8 cellular contexts compared by ENCODE assay signal in the genomic region with DNA sequence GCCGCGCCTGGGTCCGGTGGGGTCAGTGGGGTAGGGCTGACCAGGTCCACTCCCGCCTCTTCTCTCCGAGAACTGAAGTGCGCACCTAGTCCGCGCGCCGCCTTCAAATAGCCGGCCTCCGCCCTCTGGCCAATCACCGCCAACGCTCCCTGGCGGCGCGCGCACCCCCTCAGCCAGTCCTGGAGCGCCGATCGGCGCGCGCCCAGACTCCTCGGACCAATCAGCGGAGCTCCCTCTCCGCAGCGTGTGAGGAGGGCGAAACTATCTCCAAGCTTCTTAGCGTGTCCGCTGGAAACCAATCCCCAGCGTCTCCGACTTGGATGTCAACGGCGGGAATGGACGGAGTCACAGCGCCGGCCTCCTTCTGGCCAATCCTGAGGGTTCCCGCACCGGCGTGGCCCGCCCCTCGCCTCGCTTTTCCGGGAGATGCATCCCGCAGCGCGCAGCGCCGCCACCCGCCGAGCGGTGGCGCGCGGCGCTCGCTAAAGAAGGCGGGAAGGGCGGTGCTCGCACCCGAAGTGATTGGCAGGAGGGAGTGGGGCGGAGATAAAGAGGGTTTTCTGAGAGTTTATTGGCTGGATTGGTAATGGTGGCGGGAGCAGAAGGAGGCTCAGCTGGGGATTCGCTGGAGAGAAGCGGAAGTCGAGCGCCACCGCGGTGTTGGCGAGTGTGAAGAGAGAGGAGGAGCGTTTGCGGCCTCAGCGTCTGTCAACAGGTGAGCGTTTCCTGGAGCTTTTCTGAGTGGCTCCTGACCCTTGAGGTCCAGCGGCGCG. TPM values are rescaled to one million over a fixed set of nuclear protein-coding genes. Genes with fewer than 3 reads are reported as not detected.
DNase-seq lines count a peak whose midpoint lies in the region; ATAC-seq and TF ChIP-seq lines count a peak whose summit lies in the region.

A gene (minus strand): TSS at position 81 of the 773 bp plus-strand sequence. CDS start 133 bp downstream, outside the sequence.

- H3K4me1 Mint-ChIP-seq in activated naive CD8-positive, alpha-beta T cell treated with anti-CD3 and anti-CD28 coated beads, Interleukin-2, amount 10 ng/mL, durations not matched to agents 7 days and 5 days = peaks cover 25% of the 10 kb centered on the region
- H3K4me1 Mint-ChIP-seq in osteocyte (ENCODE audit: unreplicated experiment) = peaks cover 44% of the 10 kb centered on the region

- H3K9me3 ChIP-seq in SU-DHL-6 (ENCODE audit: insufficient read depth, low read length) (no peaks in the 10 kb centered on the region), thyroid gland (no peaks in the 10 kb centered on the region)

- peak within 1 kb of the TSS; percentile 89 for H2AFZ ChIP-seq in SU-DHL-6 (ENCODE audit: low read depth, low read length, severe bottlenecking)

- peaks cover 27 to 28% of the 10 kb centered on the region in 2 donors for H3K4me1 ChIP-seq in thyroid gland

- H3K27me3 Mint-ChIP-seq in activated naive CD8-positive, alpha-beta T cell treated with anti-CD3 and anti-CD28 coated beads, Interleukin-2, amount 10 ng/mL, durations not matched to agents 7 days and 5 days = no peaks in the 10 kb centered on the region
- no peaks in the 10 kb centered on the region for H3K27me3 Mint-ChIP-seq in osteocyte (ENCODE audit: unreplicated experiment)

- H3K36me3 ChIP-seq in SU-DHL-6 (ENCODE audit: low read length) = 0 out of 2 replicates have a peak, but pooled peaks cover 5% of the 10 kb centered on the region
- H3K36me3 ChIP-seq in thyroid gland = no peaks in the 10 kb centered on the region

- H3K27ac ChIP-seq in SU-DHL-6 (ENCODE audit: low read depth, low read length) (peak within 1 kb of the TSS; percentile 71), thyroid gland (peak within 1 kb of the TSS; percentile 97)

- TF ChIP-seq POLR2A in thyroid gland (IDR thresholded peaks at IDR 0.05) = peak in 1 of 2 donors; percentile 87

- H3K9me2 ChIP-seq in SU-DHL-6 (replicated peaks; ENCODE audit: insufficient read depth, low read length) = no peaks in the 10 kb centered on the region

- peak within 1 kb of the TSS; percentile 93 for H3K9ac ChIP-seq in SU-DHL-6 (ENCODE audit: low read length)

- peak within 1 kb of the TSS; percentile 91 for H3K27ac Mint-ChIP-seq in activated naive CD8-positive, alpha-beta T cell treated with anti-CD3 and anti-CD28 coated beads, Interleukin-2, amount 10 ng/mL, durations not matched to agents 7 days and 5 days
- peak within 1 kb of the TSS; percentile 93 for H3K27ac Mint-ChIP-seq in osteocyte (ENCODE audit: unreplicated experiment)

- 0 to 1% methylated on average over 37 to 42 of the region's 78 CpGs for WGBS in thyroid gland, 2 donors

- ATAC-seq in HG02759 (IDR thresholded peaks at IDR 0.05; ENCODE audit: unreplicated experiment) = peak; percentile 82
- ATAC-seq in activated naive CD8-positive, alpha-beta T cell treated with anti-CD3 and anti-CD28 coated beads, Interleukin-2, amount 10 ng/mL, durations not matched to agents 7 days and 5 days (ENCODE audit: low read depth) = peak; percentile 88

- H3F3A ChIP-seq in SU-DHL-6 (ENCODE audit: insufficient read depth) = 0 out of 2 replicates have a peak, but pooled peaks cover 1% of the 10 kb centered on the region

- H3K4me3 ChIP-seq in SU-DHL-6 (ENCODE audit: insufficient read depth, low read length, poor library complexity, severe bottlenecking) = peak within 1 kb of the TSS; percentile 99
- H3K4me3 ChIP-seq in thyroid gland (replicated peaks in 1 of 3) = peak within 1 kb of the TSS in 2 of 3 donors; percentile 48 to 69

- H4K20me1 ChIP-seq in SU-DHL-6 (ENCODE audit: low read depth, low read length) = peaks cover 5% of the 10 kb centered on the region; the same call in 1 of the 2 replicates

- intact Hi-C loops in head of caudate nucleus (cut with DNase I) = loop anchor here (5.0 kb wide), 3 partner anchors 211 to 336 kb away; no protein-coding TSS in a partner anchor
- intact Hi-C loops in thyroid gland (cut with DNase I) = no loop called here

- peak; percentile 99 for DNase-seq in NCI-H128 (lab: John Stamatoyannopoulos, UW; ENCODE audit: unreplicated experiment)
- DNase-seq in activated naive CD8-positive, alpha-beta T cell treated with anti-CD3 and anti-CD28 coated beads, Interleukin-2, amount 10 ng/mL, durations not matched to agents 7 days and 5 days = peak; percentile 97
- peak; percentile 96 to 100 (median 99) for DNase-seq in head of caudate nucleus
- peak; percentile 100 for DNase-seq in osteocyte (ENCODE audit: extremely low spot score, unreplicated experiment)
- peak; percentile 99 for DNase-seq in thyroid gland

- peak within 1 kb of the TSS; percentile 85 for H3K4me3 Mint-ChIP-seq in activated naive CD8-positive, alpha-beta T cell treated with anti-CD3 and anti-CD28 coated beads, Interleukin-2, amount 10 ng/mL, durations not matched to agents 7 days and 5 days
- peak within 1 kb of the TSS; percentile 85 for H3K4me3 Mint-ChIP-seq in osteocyte (ENCODE audit: unreplicated experiment)

- H3K36me3 Mint-ChIP-seq in activated naive CD8-positive, alpha-beta T cell treated with anti-CD3 and anti-CD28 coated beads, Interleukin-2, amount 10 ng/mL, durations not matched to agents 7 days and 5 days = peaks cover 16% of the 10 kb centered on the region
- no peaks in the 10 kb centered on the region for H3K36me3 Mint-ChIP-seq in osteocyte (ENCODE audit: unreplicated experiment)

- H3K27me3 ChIP-seq in SU-DHL-6 (ENCODE audit: low read length) = no peaks in the 10 kb centered on the region
- H3K27me3 ChIP-seq in thyroid gland = no peaks in the 10 kb centered on the region

- peak within 1 kb of the TSS; percentile 99 for H3K4me2 ChIP-seq in SU-DHL-6 (ENCODE audit: low read depth, low read length, poor library complexity, severe bottlenecking)

- POLR2A ChIA-PET in activated naive CD8-positive, alpha-beta T cell treated with anti-CD3 and anti-CD28 coated beads, Interleukin-2, amount 10 ng/mL, durations not matched to agents 7 days and 5 days (lab: Charles Lee) = interaction anchor here (0.6 to 3.6 kb wide), 44 partner anchors 11 to 392 kb away, joined by 3 to 47 read pairs (median 4); a partner anchor contains a TSS

- TF ChIP-seq CTCF in GM12873 (IDR thresholded peaks at IDR 0.05; ENCODE audit: insufficient read depth, low read depth, low read length, missing control alignments) (peak; percentile 80), SU-DHL-6 (IDR thresholded peaks at IDR 0.05; ENCODE audit: insufficient read depth, low read length, poor library complexity, severe bottlenecking) (peak; percentile 76), osteocyte (IDR thresholded peaks at IDR 0.05) (peak; percentile 69), thyroid gland (IDR thresholded peaks at IDR 0.05) (peak; percentile 64 to 98 (median 88))

- H3K79me2 ChIP-seq in SU-DHL-6 (ENCODE audit: insufficient read depth, low read length) = peaks cover 47% of the 10 kb centered on the region

- H3K9me3 Mint-ChIP-seq in activated naive CD8-positive, alpha-beta T cell treated with anti-CD3 and anti-CD28 coated beads, Interleukin-2, amount 10 ng/mL, durations not matched to agents 7 days and 5 days = no peaks in the 10 kb centered on the region
- H3K9me3 Mint-ChIP-seq in osteocyte (ENCODE audit: unreplicated experiment) = no peaks in the 10 kb centered on the region

RNA-seq across cellular contexts. Expression of the gene that starts here (rescaled TPM):
- 10 to 100 TPM; 75.3 to 82.4 TPM for total RNA-seq in activated naive CD8-positive, alpha-beta T cell treated with anti-CD3 and anti-CD28 coated beads, Interleukin-2, amount 10 ng/mL, durations not matched to agents 7 days and 5 days
- total RNA-seq in osteocyte (4.5 and 5.5 TPM in 2 replicates), thyroid gland (1 to 10 TPM in 2 of 4 donors, under 1 TPM in 2; 0.54 to 2.6 (median 0.95) TPM)

Comparison
In these comparisons a context has a peak if more than half of its experiments do, and no peak if none do; other contexts are left out.
1. Peak in every context shown above with its lines: DNase-seq, ATAC-seq, H3K4me3 ChIP-seq and H3K27ac ChIP-seq.
2. RNA of the gene that starts here (total RNA-seq): 75.3 to 82.4 TPM in activated naive CD8-positive, alpha-beta T cell treated with anti-CD3 and anti-CD28 coated beads, Interleukin-2, amount 10 ng/mL, durations not matched to agents 7 days and 5 days; 4.5 to 5.5 TPM in osteocyte and 0.54 to 2.6 TPM in thyroid gland; every median in the first group is over 10 times any median in the second.